In the genomic region with DNA sequence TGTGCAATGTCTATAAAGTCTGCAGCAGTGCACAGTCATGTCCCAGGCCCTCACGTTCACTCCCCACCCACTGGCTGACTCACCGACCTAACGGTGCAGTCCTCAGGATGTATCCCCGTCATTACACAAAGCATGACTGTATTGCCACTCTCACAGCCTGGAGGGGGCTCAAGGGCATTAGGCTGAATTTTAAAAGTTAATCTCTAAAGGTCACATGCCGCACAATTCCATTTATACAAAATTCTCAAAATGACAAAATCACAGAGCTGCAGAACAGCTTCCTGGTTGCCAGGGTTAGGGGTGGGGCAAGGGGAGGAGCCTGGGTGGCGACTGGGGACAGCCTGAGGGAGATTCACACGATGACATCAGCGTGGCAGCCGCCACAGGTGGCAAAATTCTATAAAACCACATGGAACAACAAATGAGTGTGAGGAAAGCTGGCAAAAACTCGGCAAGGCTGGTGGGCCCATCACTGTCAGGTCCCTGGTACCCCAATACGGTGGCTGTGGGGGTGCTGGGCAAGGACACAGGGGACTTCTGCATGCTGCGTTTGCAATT, we compare ENCODE assay signal across 8 cellular contexts.
DNase-seq lines count a peak whose midpoint lies in the region; ATAC-seq, FAIRE-seq and TF ChIP-seq lines count a peak whose summit lies in the region.

No MANE protein-coding gene starts in this region.

- no peak for FAIRE-seq in kidney (lab: Jason Lieb, UNC)

- ATAC-seq in HG02884 (IDR thresholded peaks at IDR 0.05; ENCODE audit: unreplicated experiment) (no peak), HG03457 (IDR thresholded peaks at IDR 0.05; ENCODE audit: unreplicated experiment) (no peak)

- no peak overlapping the region for H3K9ac ChIP-seq in kidney (ENCODE audit: low read length in 2 of 2)

- DNase-seq in GOT3 (lab: John Stamatoyannopoulos, UW) = peak; percentile 20
- peak; percentile 86 to 90 for DNase-seq in SW 1271 (lab: John Stamatoyannopoulos, UW)
- peak; percentile 71 for DNase-seq in activated naive CD4-positive, alpha-beta T cell treated with anti-CD3 and anti-CD28 coated beads, Interleukin-2, amount 50 U/mL, for 16 hours
- DNase-seq in kidney = peak; percentile 68
- peak; percentile 50 to 70 (median 61) for DNase-seq in stimulated activated CD4-positive, alpha-beta T cell treated with anti-CD3 and anti-CD28 coated beads, TNF-alpha, amount 100 ng/mL, for 48 hours (ENCODE audit: low read depth in 3 of 3)
- DNase-seq in GM19240 (ENCODE audit: insufficient read length, low spot score) = no peak

- no peaks in the 10 kb centered on the region for H3K4me1 ChIP-seq in kidney (ENCODE audit: control insufficient read depth in 1 of 2, insufficient read depth in 1 of 2, low read depth in 1 of 2, low read length in 2 of 2)

- no peak overlapping the region for H3K4me3 ChIP-seq in kidney (ENCODE audit: low read length in 2 of 2)

- H3K36me3 ChIP-seq in kidney (ENCODE audit: control insufficient read depth in 1 of 2, insufficient read depth in 2 of 2, low read length in 2 of 2) = no peaks in the 10 kb centered on the region

- intact Hi-C loops in kidney (cut with DNase I) = no loop called here

- no peak for TF ChIP-seq CTCF in kidney (IDR thresholded peaks at IDR 0.05; ENCODE audit: borderline replicate concordance, extremely low read depth, insufficient read depth)

- no peak overlapping the region for H3K27ac ChIP-seq in kidney (ENCODE audit: low read depth in 2 of 2, low read length in 2 of 2)

- no peaks in the 10 kb centered on the region for H3K9me3 ChIP-seq in kidney (ENCODE audit: control insufficient read depth in 1 of 2, low read length in 2 of 2)
